Comparison of ENCODE assay signal across 20 cellular contexts in genomic region chr17:5446786-5447185, GRCh38. TPM values are rescaled to one million over a fixed set of nuclear protein-coding genes. Genes with fewer than 3 reads are reported as not detected.
DNase-seq lines count a peak whose midpoint lies in the region; ATAC-seq and TF ChIP-seq lines count a peak whose summit lies in the region.
"Had no signal": no experiment of that assay in that cellular context is flagged by ENCODE, and none has a peak within 500 bp of the region (broad histone marks: within the 10 kb centered on the region; RNA-seq: fewer than 3 reads in every experiment).

No MANE protein-coding gene starts in this region.

- no peak overlapping the region for H3K4me2 ChIP-seq in mammary epithelial cell (ENCODE audit: insufficient read depth, low read depth, low read length)

- no peaks in the 10 kb centered on the region for H3K27me3 Mint-ChIP-seq in CD8-positive, alpha-beta memory T cell
- H3K27me3 Mint-ChIP-seq: CD4-positive, alpha-beta memory T cell had no signal

- no peak overlapping the region for H3K9ac ChIP-seq in mammary epithelial cell (ENCODE audit: insufficient read depth, low read length)
- H3K9ac ChIP-seq: GM23248 had no signal

- TF ChIP-seq POLR2A in breast epithelium (IDR thresholded peaks at IDR 0.05) (no peak), thyroid gland (IDR thresholded peaks at IDR 0.05) (no peak)

- H3K27ac ChIP-seq in breast epithelium (peak overlapping the region; percentile 75 to 80), mammary epithelial cell (ENCODE audit: insufficient read depth, low read depth, low read length) (no peak overlapping the region), layer of hippocampus (ENCODE audit: low read depth, low read length) (peak overlapping the region; percentile 88), thyroid gland (no peak overlapping the region)
- no peak overlapping the region for H3K27ac ChIP-seq in CD8-positive, alpha-beta memory T cell (ENCODE audit: low read depth, low read length)
- H3K27ac ChIP-seq: 22Rv1, GM23248, HL-60 had no signal

- no peaks in the 10 kb centered on the region for H3K4me1 Mint-ChIP-seq in CD8-positive, alpha-beta memory T cell
- H3K4me1 Mint-ChIP-seq: CD4-positive, alpha-beta memory T cell had no signal

- intact Hi-C loops in breast epithelium (cut with DNase I; ENCODE audit: low total_unique reads) (no loop called here), mammary epithelial cell (cut with micrococcal nuclease) (loop anchor here (5.0 kb wide), 1 partner anchor 1206 kb away; the partner anchor contains the start of genes C17orf100 and MED31), thyroid gland (cut with DNase I) (no loop called here)

- 46% methylated on average over 8 of the region's 8 CpGs for WGBS in mammary epithelial cell (ENCODE audit: low coverage, missing lambda C conversion rate)
- 90 to 95% methylated on average over 8 of the region's 8 CpGs for WGBS in thyroid gland, 2 donors

- no peaks in the 10 kb centered on the region for H3K9me3 ChIP-seq in breast epithelium
- H3K9me3 ChIP-seq in mammary epithelial cell (replicated peaks; ENCODE audit: insufficient read depth, low read length): no peaks in the 10 kb centered on the region
- no peaks in the 10 kb centered on the region for H3K9me3 ChIP-seq in CD8-positive, alpha-beta memory T cell (ENCODE audit: low read length)
- no peaks in the 10 kb centered on the region for H3K9me3 ChIP-seq in thyroid gland
- H3K9me3 ChIP-seq: BE2C had no signal

- TF ChIP-seq CTCF in breast epithelium (IDR thresholded peaks at IDR 0.05) (no peak), mammary epithelial cell (conservative IDR thresholded peaks at IDR 0.05 in 1 of 2, IDR thresholded peaks at IDR 0.05 in 1 of 2; ENCODE audit: extremely low read depth in 1 of 2, insufficient read depth in 1 of 2, low read depth in 1 of 2, low read length in 2 of 2) (no peak), thyroid gland (IDR thresholded peaks at IDR 0.05) (no peak)

- H3K36me3 ChIP-seq in breast epithelium: no peaks in the 10 kb centered on the region
- H3K36me3 ChIP-seq in mammary epithelial cell (ENCODE audit: insufficient read depth, low read length): peaks cover 27% of the 10 kb centered on the region
- H3K36me3 ChIP-seq in CD8-positive, alpha-beta memory T cell (ENCODE audit: insufficient read depth, low read length): peaks cover 14% of the 10 kb centered on the region
- H3K36me3 ChIP-seq in thyroid gland: peaks cover 6 to 43% of the 10 kb centered on the region in 2 donors

- H4K20me1 ChIP-seq in mammary epithelial cell (ENCODE audit: insufficient read depth, low read length): no peaks in the 10 kb centered on the region

- no peak for ATAC-seq in GM21619 (IDR thresholded peaks at IDR 0.05; ENCODE audit: unreplicated experiment)

- no TSS peak for BruUV-seq in mammary epithelial cell (replicated peaks; lab: Mats Ljungman, UMichigan)

- CTCF ChIA-PET in mammary epithelial cell (lab: Charles Lee; ENCODE audit: low non-redundant PET): no interaction called here
- CTCF ChIA-PET in CD8-positive, alpha-beta memory T cell (lab: Charles Lee): no interaction called here

- H3K4me3 ChIP-seq in breast epithelium (no peak overlapping the region), mammary epithelial cell (replicated peaks in 1 of 3; ENCODE audit: insufficient read depth in 1 of 3, low read depth in 2 of 3, low read length in 3 of 3) (no peak overlapping the region), thyroid gland (replicated peaks in 1 of 3) (no peak overlapping the region)
- H3K4me3 ChIP-seq in CD8-positive, alpha-beta memory T cell (ENCODE audit: low read length): no peak overlapping the region
- H3K4me3 ChIP-seq: GM23248 had no signal

- H3K79me2 ChIP-seq in mammary epithelial cell (ENCODE audit: insufficient read depth, low read length): peaks cover 4% of the 10 kb centered on the region

- no peak overlapping the region for H3K4me3 Mint-ChIP-seq in CD8-positive, alpha-beta memory T cell
- H3K4me3 Mint-ChIP-seq: CD4-positive, alpha-beta memory T cell had no signal

- H3K36me3 Mint-ChIP-seq in CD8-positive, alpha-beta memory T cell: peaks cover 0 to 81% (median 22%) of the 10 kb centered on the region in 3 donors

- no peak overlapping the region for H3K27ac Mint-ChIP-seq in CD8-positive, alpha-beta memory T cell
- H3K27ac Mint-ChIP-seq: CD4-positive, alpha-beta memory T cell had no signal

- DNase-seq in breast epithelium (ENCODE audit: low spot score in 2 of 2) (peak in 1 of 2 donors; percentile 70), mammary epithelial cell (no peak), putamen (ENCODE audit: low spot score) (peak; percentile 90), NCI-H2171 treated with DMSO at 0.1 percent for 48 hours (lab: John Stamatoyannopoulos, UW) (no peak), thyroid gland (no peak)
- no peak for DNase-seq in CD8-positive, alpha-beta memory T cell
- DNase-seq: BE2C; CD4-positive, alpha-beta memory T cell; DMS79; GM23248; HCEC 1CT; NCI-H187; NCI-H446; NCI-H69; NK-92 treated with Interleukin-12 subunit alpha and Interleukin-12 subunit beta, amount 100 ng/mL, for 24 hours; OCI-M1 had no signal

- H3K27me3 ChIP-seq in breast epithelium (no peaks in the 10 kb centered on the region), mammary epithelial cell (ENCODE audit: insufficient read depth, low read length) (no peaks in the 10 kb centered on the region), layer of hippocampus (ENCODE audit: control insufficient read depth, insufficient read depth, low read length) (no peaks in the 10 kb centered on the region), thyroid gland (no peaks in the 10 kb centered on the region)
- no peaks in the 10 kb centered on the region for H3K27me3 ChIP-seq in CD8-positive, alpha-beta memory T cell (ENCODE audit: insufficient read depth, low read length, poor library complexity, severe bottlenecking)
- H3K27me3 ChIP-seq: BE2C had no signal

- POLR2A ChIA-PET in CD8-positive, alpha-beta memory T cell (lab: Charles Lee): no interaction called here

- in situ Hi-C loops in mammary epithelial cell (cut with MboI; ENCODE audit: low sequenced_read_pairs in 2 of 2): no loop called here

- no peaks in the 10 kb centered on the region for H3K9me3 Mint-ChIP-seq in CD8-positive, alpha-beta memory T cell
- H3K9me3 Mint-ChIP-seq: CD4-positive, alpha-beta memory T cell had no signal

- dilution Hi-C loops in mammary epithelial cell (cut with HindIII; ENCODE audit: low sequenced_read_pairs): no loop called here

- no peaks in the 10 kb centered on the region for H3K4me1 ChIP-seq in breast epithelium
- H3K4me1 ChIP-seq in mammary epithelial cell (ENCODE audit: insufficient read depth, low read length): no peaks in the 10 kb centered on the region
- no peaks in the 10 kb centered on the region for H3K4me1 ChIP-seq in CD8-positive, alpha-beta memory T cell (ENCODE audit: insufficient read depth, low read length)
- no peaks in the 10 kb centered on the region for H3K4me1 ChIP-seq in thyroid gland
- H3K4me1 ChIP-seq: BE2C had no signal

- no peak overlapping the region for H2AFZ ChIP-seq in mammary epithelial cell (ENCODE audit: low read depth, low read length)
- H2AFZ ChIP-seq: GM23248 had no signal

RNA-seq across cellular contexts. Expression of gene C1QBP, which starts 7.8 kb away (rescaled TPM):
- total RNA-seq in breast epithelium (100 to 1,000 TPM in 1 of 3 donors, 10 to 100 TPM in 2; 59.0 to 109 (median 88.8) TPM), mammary epithelial cell (100 to 1,000 TPM; 152 to 221 TPM), thyroid gland (100 to 1,000 TPM in 3 of 4 donors, 10 to 100 TPM in 1; 75.4 to 143 (median 113) TPM)
- polyA plus RNA-seq in mammary epithelial cell: 275 TPM
- 184 TPM for polyA minus RNA-seq in mammary epithelial cell
- total RNA-seq in CD8-positive, alpha-beta memory T cell: 100 to 1,000 TPM; 544 to 565 TPM
- 241 TPM for polyA plus RNA-seq in CD8-positive, alpha-beta memory T cell

RNA-seq across cellular contexts. Expression of gene DHX33, which starts 22.0 kb away (rescaled TPM):
- total RNA-seq in breast epithelium (10 to 100 TPM; 10.1 to 14.4 (median 13.8) TPM), mammary epithelial cell (10 to 100 TPM; 17.8 to 30.5 TPM), thyroid gland (10 to 100 TPM in 2 of 4 donors, 1 to 10 TPM in 2; 9.2 to 11.2 (median 9.8) TPM)
- polyA plus RNA-seq in mammary epithelial cell: 22.1 TPM
- 31.1 TPM for polyA minus RNA-seq in mammary epithelial cell
- 10 to 100 TPM; 49.7 to 50.8 TPM for total RNA-seq in CD8-positive, alpha-beta memory T cell
- 0.54 TPM for polyA plus RNA-seq in CD8-positive, alpha-beta memory T cell

RNA-seq across cellular contexts. Expression of gene RPAIN, which starts 26.8 kb away (rescaled TPM):
- total RNA-seq in breast epithelium (10 to 100 TPM; 38.4 to 52.1 (median 50.8) TPM), mammary epithelial cell (10 to 100 TPM; 23.3 to 35.7 TPM), thyroid gland (10 to 100 TPM; 33.9 to 67.1 (median 49.4) TPM)
- 19.2 TPM for polyA plus RNA-seq in mammary epithelial cell
- polyA minus RNA-seq in mammary epithelial cell: 36.2 TPM
- 10 to 100 TPM; 50.6 to 51.0 TPM for total RNA-seq in CD8-positive, alpha-beta memory T cell
- 36.9 TPM for polyA plus RNA-seq in CD8-positive, alpha-beta memory T cell

RNA-seq across cellular contexts. Expression of gene NUP88, which starts 27.3 kb away (rescaled TPM):
- total RNA-seq in breast epithelium: 100 to 1,000 TPM in 2 of 3 donors, 10 to 100 TPM in 1; 52.8 to 139 (median 102) TPM
- total RNA-seq in mammary epithelial cell: 10 to 100 TPM; 50.8 to 71.4 TPM
- 75.0 TPM for polyA plus RNA-seq in mammary epithelial cell
- polyA minus RNA-seq in mammary epithelial cell: 127 TPM
- total RNA-seq in CD8-positive, alpha-beta memory T cell: 100 to 1,000 TPM; 131 to 144 TPM
- polyA plus RNA-seq in CD8-positive, alpha-beta memory T cell: 113 TPM
- 100 to 1,000 TPM in 3 of 4 donors, 10 to 100 TPM in 1; 84.8 to 158 (median 134) TPM for total RNA-seq in thyroid gland

RNA-seq across cellular contexts. Expression of gene DERL2, which starts 39.2 kb away (rescaled TPM):
- total RNA-seq in breast epithelium (10 to 100 TPM; 27.2 to 50.1 (median 41.6) TPM), mammary epithelial cell (10 to 100 TPM; 25.8 to 64.5 TPM), thyroid gland (100 to 1,000 TPM in 1 of 4 donors, 10 to 100 TPM in 3; 29.6 to 107 (median 52.5) TPM)
- 49.1 TPM for polyA plus RNA-seq in mammary epithelial cell
- 21.6 TPM for polyA minus RNA-seq in mammary epithelial cell
- 10 to 100 TPM; 92.0 to 98.3 TPM for total RNA-seq in CD8-positive, alpha-beta memory T cell
- polyA plus RNA-seq in CD8-positive, alpha-beta memory T cell: 89.8 TPM

Comparison
In these comparisons a context has a peak if more than half of its experiments do, and no peak if none do; other contexts are left out.
1. H3K27ac ChIP-seq: peak in breast epithelium (2 of 2) and layer of hippocampus (single experiment); none in mammary epithelial cell (single experiment), CD8-positive, alpha-beta memory T cell (single experiment) and thyroid gland (0 of 3).